In genomic region chr14:54470701-54471100, GRCh38 we compare ENCODE assay signal across 1 cellular context.
TF ChIP-seq lines count a peak whose summit lies in the region.

No MANE protein-coding gene starts in this region.

TF ChIP-seq in HepG2, 621 proteins besides CTCF, POLR2A, EP300 and RAD21:
- no peak for TF ChIP-seq KLF11 (CRISPR knock-in tag; IDR thresholded peaks at IDR 0.05)
- no peak for TF ChIP-seq ZNF251 (CRISPR knock-in tag; IDR thresholded peaks at IDR 0.05)
- no peak for TF ChIP-seq ZNF24 (IDR thresholded peaks at IDR 0.05)
- TF ChIP-seq, protein P1, sequence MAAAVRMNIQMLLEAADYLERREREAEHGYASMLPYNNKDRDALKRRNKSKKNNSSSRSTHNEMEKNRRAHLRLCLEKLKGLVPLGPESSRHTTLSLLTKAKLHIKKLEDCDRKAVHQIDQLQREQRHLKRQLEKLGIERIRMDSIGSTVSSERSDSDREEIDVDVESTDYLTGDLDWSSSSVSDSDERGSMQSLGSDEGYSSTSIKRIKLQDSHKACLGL (CRISPR knock-in tag; IDR thresholded peaks at IDR 0.05): no peak
- no peak for TF ChIP-seq ZNF75D (CRISPR knock-in tag; IDR thresholded peaks at IDR 0.05; ENCODE audit: borderline replicate concordance)
